12 cellular contexts compared by ENCODE assay signal in the genomic region with DNA sequence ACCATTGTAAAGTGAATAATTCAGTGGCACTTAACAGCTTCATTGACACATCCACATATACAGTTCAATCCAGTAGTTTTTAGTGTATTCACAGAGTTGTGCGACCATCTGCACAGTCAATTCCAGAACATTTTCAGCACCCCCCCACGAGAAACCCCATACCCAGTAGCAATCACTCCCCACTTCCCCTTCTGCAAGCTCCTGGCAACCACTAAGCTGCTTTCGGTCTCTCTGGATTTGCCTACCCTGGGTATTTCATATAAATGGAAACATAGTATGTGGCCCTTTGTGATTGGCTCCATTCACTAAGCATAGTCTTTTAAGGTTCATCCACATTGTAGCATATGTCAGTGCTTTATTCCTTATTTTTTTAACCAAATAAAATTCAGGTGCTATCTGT. TPM values are rescaled to one million over a fixed set of nuclear protein-coding genes. Genes with fewer than 3 reads are reported as not detected.
A peak's percentile ranks its signal among the peaks of the same experiment; 100 is the strongest.
DNase-seq lines count a peak whose midpoint lies in the region; ATAC-seq and TF ChIP-seq lines count a peak whose summit lies in the region.
"Had no signal": no experiment of that assay in that cellular context is flagged by ENCODE, and none has a peak within 500 bp of the region (broad histone marks: within the 10 kb centered on the region; RNA-seq: fewer than 3 reads in every experiment).

No MANE protein-coding gene starts in this region.

- H3K4me3 ChIP-seq in Karpas-422 (ENCODE audit: low read length): peak overlapping the region; percentile 23; the same call in 1 of the 2 replicates
- H3K4me3 ChIP-seq in neutrophil (ENCODE audit: low read depth in 1 of 2, low read length in 1 of 2): no peak overlapping the region
- H3K4me3 ChIP-seq: sigmoid colon, SK-N-MC had no signal

- peak overlapping the region; percentile 84 for H3K27ac ChIP-seq in Karpas-422 (ENCODE audit: low read length)
- peak overlapping the region; percentile 23 for H3K27ac ChIP-seq in neutrophil
- H3K27ac ChIP-seq: sigmoid colon, SK-N-MC had no signal

- no peak for TF ChIP-seq CTCF in neutrophil (IDR thresholded peaks at IDR 0.05)
- no peak for TF ChIP-seq CTCF in osteocyte (IDR thresholded peaks at IDR 0.05)

- intact Hi-C loops in sciatic nerve (cut with DNase I): no loop called here

- peaks cover 49% of the 10 kb centered on the region for H3K36me3 ChIP-seq in Karpas-422 (ENCODE audit: insufficient read depth, low read length)
- H3K36me3 ChIP-seq in neutrophil: peaks cover 93% of the 10 kb centered on the region

- peaks cover 55% of the 10 kb centered on the region for H3K36me3 Mint-ChIP-seq in activated CD4-positive, alpha-beta T cell treated with anti-CD3 and anti-CD28 coated beads, Interleukin-2, amount 10 ng/mL, durations not matched to agents 7 days and 5 days (ENCODE audit: low read depth)
- H3K36me3 Mint-ChIP-seq in osteocyte (ENCODE audit: unreplicated experiment): peaks cover 12% of the 10 kb centered on the region

- H3K27ac Mint-ChIP-seq in activated CD4-positive, alpha-beta T cell treated with anti-CD3 and anti-CD28 coated beads, Interleukin-2, amount 10 ng/mL, durations not matched to agents 7 days and 5 days: peak overlapping the region; percentile 66
- no peak overlapping the region for H3K27ac Mint-ChIP-seq in osteocyte (ENCODE audit: unreplicated experiment)

- H3K27me3 Mint-ChIP-seq in activated CD4-positive, alpha-beta T cell treated with anti-CD3 and anti-CD28 coated beads, Interleukin-2, amount 10 ng/mL, durations not matched to agents 7 days and 5 days: no peaks in the 10 kb centered on the region
- H3K27me3 Mint-ChIP-seq in osteocyte (ENCODE audit: unreplicated experiment): no peaks in the 10 kb centered on the region

- H3K4me2 ChIP-seq in Karpas-422 (ENCODE audit: low read depth, low read length, poor library complexity, severe bottlenecking): peak overlapping the region; percentile 47

- H2AFZ ChIP-seq in Karpas-422 (ENCODE audit: low read length): no peak overlapping the region

- H3K9me3 Mint-ChIP-seq in activated CD4-positive, alpha-beta T cell treated with anti-CD3 and anti-CD28 coated beads, Interleukin-2, amount 10 ng/mL, durations not matched to agents 7 days and 5 days: no peaks in the 10 kb centered on the region
- H3K9me3 Mint-ChIP-seq in osteocyte (ENCODE audit: unreplicated experiment): no peaks in the 10 kb centered on the region

- H3K4me1 Mint-ChIP-seq in activated CD4-positive, alpha-beta T cell treated with anti-CD3 and anti-CD28 coated beads, Interleukin-2, amount 10 ng/mL, durations not matched to agents 7 days and 5 days: peaks cover 55% of the 10 kb centered on the region
- H3K4me1 Mint-ChIP-seq in osteocyte (ENCODE audit: unreplicated experiment): peaks cover 1% of the 10 kb centered on the region

- no peak for DNase-seq in activated CD4-positive, alpha-beta T cell treated with anti-CD3 and anti-CD28 coated beads, Interleukin-2, amount 10 ng/mL, durations not matched to agents 7 days and 5 days
- no peak for DNase-seq in activated CD4-positive, alpha-beta T cell treated with anti-CD3 and anti-CD28 coated beads for 4 hours
- DNase-seq in Karpas-422 (peak; percentile 90), GDM1 (lab: John Stamatoyannopoulos, UW) (no peak), sciatic nerve (ENCODE audit: low spot score) (no peak), osteocyte (ENCODE audit: extremely low spot score, unreplicated experiment) (no peak)
- DNase-seq: kidney glomerular epithelial cell; sigmoid colon; stimulated activated naive CD4-positive, alpha-beta T cell treated with Interleukin-2 at 50 U/mL for 16 hours had no signal

- no peaks in the 10 kb centered on the region for H4K20me1 ChIP-seq in Karpas-422 (ENCODE audit: insufficient read depth, low read depth, low read length)

- no peaks in the 10 kb centered on the region for H3K9me3 ChIP-seq in Karpas-422 (ENCODE audit: low read length)
- H3K9me3 ChIP-seq in neutrophil: no peaks in the 10 kb centered on the region
- H3K9me3 ChIP-seq: sigmoid colon had no signal

- H3K79me2 ChIP-seq in Karpas-422 (ENCODE audit: low read length): no peaks in the 10 kb centered on the region

- CTCF ChIA-PET in activated CD4-positive, alpha-beta T cell treated with anti-CD3 and anti-CD28 coated beads, Interleukin-2, amount 10 ng/mL, durations not matched to agents 7 days and 5 days (lab: Charles Lee): interaction anchor here (1.6 kb wide), 1 partner anchor 19 kb away, joined by 5 read pairs; no protein-coding TSS in a partner anchor

- no peak overlapping the region for H3K4me3 Mint-ChIP-seq in activated CD4-positive, alpha-beta T cell treated with anti-CD3 and anti-CD28 coated beads, Interleukin-2, amount 10 ng/mL, durations not matched to agents 7 days and 5 days
- H3K4me3 Mint-ChIP-seq in osteocyte (ENCODE audit: unreplicated experiment): no peak overlapping the region

- ATAC-seq in HG02610 (IDR thresholded peaks at IDR 0.05; ENCODE audit: unreplicated experiment): peak; percentile 76
- ATAC-seq in sciatic nerve: no peak

- H3K9ac ChIP-seq in Karpas-422 (ENCODE audit: low read length): no peak overlapping the region

- H3K27me3 ChIP-seq in Karpas-422 (ENCODE audit: low read length) (no peaks in the 10 kb centered on the region), neutrophil (no peaks in the 10 kb centered on the region)
- H3K27me3 ChIP-seq: sigmoid colon had no signal

- no peaks in the 10 kb centered on the region for H3K9me2 ChIP-seq in Karpas-422 (replicated peaks; ENCODE audit: insufficient read depth, low read length)

- peaks cover 66% of the 10 kb centered on the region for H3K4me1 ChIP-seq in Karpas-422 (ENCODE audit: low read length)
- H3K4me1 ChIP-seq in neutrophil (ENCODE audit: control insufficient read depth in 1 of 2, insufficient read depth in 1 of 2, low read depth in 1 of 2, low read length in 1 of 2): peaks cover 0 to 5% of the 10 kb centered on the region in 2 experiments
- H3K4me1 ChIP-seq: sigmoid colon had no signal

- POLR2A ChIA-PET in activated CD4-positive, alpha-beta T cell treated with anti-CD3 and anti-CD28 coated beads, Interleukin-2, amount 10 ng/mL, durations not matched to agents 7 days and 5 days (lab: Charles Lee): no interaction called here

RNA-seq across cellular contexts. Expression of a gene that starts 10.0 kb away (rescaled TPM):
- 10 to 100 TPM; 73.5 to 74.5 TPM for total RNA-seq in activated CD4-positive, alpha-beta T cell treated with anti-CD3 and anti-CD28 coated beads, Interleukin-2, amount 10 ng/mL, durations not matched to agents 7 days and 5 days
- total RNA-seq in Karpas-422 (2014; rRNA removed; shearing (Covaris generic); ENCODE audit: low replicate concordance): 36.6 and 69.2 TPM in 2 replicates
- total RNA-seq in sciatic nerve (31.1 TPM), osteocyte (25.5 and 27.8 TPM in 2 replicates)
